Comparison of ENCODE assay signal across 24 cellular contexts in the genomic region with DNA sequence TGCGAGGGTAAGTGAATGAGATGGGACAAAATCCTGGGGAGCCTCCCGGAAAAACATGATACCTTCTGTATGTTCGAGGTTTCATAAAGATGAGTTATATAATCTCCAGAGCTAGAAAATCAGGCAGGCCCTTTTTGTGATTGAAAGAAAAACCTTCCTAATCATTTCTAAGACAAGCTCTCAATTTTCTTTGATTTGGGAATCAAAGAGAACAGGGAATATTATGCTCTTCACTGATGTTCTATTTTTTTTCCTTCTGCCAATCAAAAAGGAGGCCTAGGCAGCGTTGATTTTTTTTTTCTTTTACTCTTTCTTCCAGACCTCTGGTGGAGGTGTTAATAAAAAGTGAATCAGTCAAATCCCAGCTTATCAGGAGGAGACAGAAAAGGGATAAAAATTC. TPM values are rescaled to one million over a fixed set of nuclear protein-coding genes. Genes with fewer than 3 reads are reported as not detected.
"Had no signal": no experiment of that assay in that cellular context is flagged by ENCODE, and none has a peak within 500 bp of the region (broad histone marks: within the 10 kb centered on the region; RNA-seq: fewer than 3 reads in every experiment).

No MANE protein-coding gene starts in this region.

- H3K4me1 ChIP-seq: esophagus squamous epithelium, testis, tibial nerve, upper lobe of right lung, vagina had no signal

- H3K36me3 Mint-ChIP-seq: immature natural killer cell; naive B cell; stimulated activated memory B cell treated with anti-CD40 and anti-IgM and Interleukin-4, amounts not matched to agents 10 μg/mL and 1 μg/mL and 100 μg/mL, for 72 hours had no signal

- H3K27me3 Mint-ChIP-seq: dendritic cell treated with granulocyte-macrophage colony-stimulating factor and Interleukin-4, amounts not matched to agents 40 ng/mL and 50 ng/mL, for 4 days; effector memory CD8-positive, alpha-beta T cell; naive B cell; stimulated activated memory B cell treated with anti-CD40 and anti-IgM and Interleukin-4, amounts not matched to agents 10 μg/mL and 1 μg/mL and 100 μg/mL, for 72 hours had no signal

- H3K27me3 ChIP-seq: esophagus squamous epithelium, foreskin keratinocyte, testis, tibial nerve, upper lobe of right lung, vagina had no signal

- FAIRE-seq: colon, kidney, small intestine had no signal

- H3K27ac Mint-ChIP-seq: dendritic cell treated with granulocyte-macrophage colony-stimulating factor and Interleukin-4, amounts not matched to agents 40 ng/mL and 50 ng/mL, for 4 days; effector memory CD8-positive, alpha-beta T cell; immature natural killer cell; naive B cell; nephron; stimulated activated memory B cell treated with anti-CD40 and anti-IgM and Interleukin-4, amounts not matched to agents 10 μg/mL and 1 μg/mL and 100 μg/mL, for 72 hours; stimulated activated naive CD8-positive, alpha-beta T cell treated with anti-CD3 and anti-CD28 coated beads, Interleukin-15, Interleukin-2, amounts not matched to agents 100 ng/mL and 50 ng/mL, for 24 hours had no signal

- DNase-seq: effector memory CD8-positive, alpha-beta T cell; esophagus squamous epithelium; foreskin keratinocyte; immature natural killer cell; kidney; left cardiac atrium; left ventricle myocardium superior; mesendoderm; naive B cell; posterior cingulate gyrus; right cardiac atrium; small intestine; stimulated activated CD4-positive, alpha-beta T cell treated with anti-CD3 and anti-CD28 coated beads, Interleukin-4, amount 100 ng/mL, for 1 hour; testis; upper lobe of right lung had no signal

- H3K36me3 ChIP-seq: esophagus squamous epithelium, tibial nerve, upper lobe of right lung, vagina had no signal

- H3K9me3 Mint-ChIP-seq: dendritic cell treated with granulocyte-macrophage colony-stimulating factor and Interleukin-4, amounts not matched to agents 40 ng/mL and 50 ng/mL, for 4 days; nephron; stimulated activated memory B cell treated with anti-CD40 and anti-IgM and Interleukin-4, amounts not matched to agents 10 μg/mL and 1 μg/mL and 100 μg/mL, for 72 hours; stimulated activated naive CD8-positive, alpha-beta T cell treated with anti-CD3 and anti-CD28 coated beads, Interleukin-15, Interleukin-2, amounts not matched to agents 100 ng/mL and 50 ng/mL, for 24 hours had no signal

- H3K4me1 Mint-ChIP-seq: immature natural killer cell; naive B cell; nephron; stimulated activated memory B cell treated with anti-CD40 and anti-IgM and Interleukin-4, amounts not matched to agents 10 μg/mL and 1 μg/mL and 100 μg/mL, for 72 hours had no signal

- H3K4me3 Mint-ChIP-seq: dendritic cell treated with granulocyte-macrophage colony-stimulating factor and Interleukin-4, amounts not matched to agents 40 ng/mL and 50 ng/mL, for 4 days; effector memory CD8-positive, alpha-beta T cell; immature natural killer cell; naive B cell; nephron; stimulated activated memory B cell treated with anti-CD40 and anti-IgM and Interleukin-4, amounts not matched to agents 10 μg/mL and 1 μg/mL and 100 μg/mL, for 72 hours; stimulated activated naive CD8-positive, alpha-beta T cell treated with anti-CD3 and anti-CD28 coated beads, Interleukin-15, Interleukin-2, amounts not matched to agents 100 ng/mL and 50 ng/mL, for 24 hours had no signal

- H3K9me3 ChIP-seq: esophagus squamous epithelium, testis, tibial nerve, upper lobe of right lung, vagina had no signal

- H3K4me3 ChIP-seq: esophagus squamous epithelium, lung, testis, tibial nerve, upper lobe of right lung, vagina had no signal

- H3K27ac ChIP-seq: esophagus squamous epithelium, foreskin keratinocyte, testis, tibial nerve, upper lobe of right lung, vagina had no signal

RNA-seq across cellular contexts. Expression of a gene that starts 34.5 kb away (rescaled TPM):
- total RNA-seq: epithelial cell of proximal tubule had no signal
- polyA plus RNA-seq: immature natural killer cell had no signal
